In the genomic region with DNA sequence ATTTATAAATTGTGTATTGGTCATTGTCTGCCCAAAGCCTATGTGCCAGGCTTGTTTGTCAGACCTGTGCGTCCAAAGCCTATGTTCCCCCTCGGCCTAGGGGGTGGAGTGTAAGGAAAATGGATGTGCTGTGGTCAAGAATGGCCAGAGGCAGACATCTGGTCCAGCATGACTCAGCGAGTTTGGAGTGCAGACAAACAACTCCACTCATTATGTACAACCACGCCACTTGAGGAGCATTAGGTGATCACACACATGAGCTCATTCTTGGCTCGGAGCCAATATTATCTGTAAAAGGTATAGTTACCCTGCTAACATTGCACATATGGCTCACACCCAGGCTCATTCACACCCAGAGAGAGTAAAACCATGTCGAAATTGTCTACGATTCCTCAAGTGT, we compare ENCODE assay signal across 11 cellular contexts.
DNase-seq lines count a peak whose midpoint lies in the region; ATAC-seq and TF ChIP-seq lines count a peak whose summit lies in the region.
"Had no signal": no experiment of that assay in that cellular context is flagged by ENCODE, and none has a peak within 500 bp of the region (broad histone marks: within the 10 kb centered on the region; RNA-seq: fewer than 3 reads in every experiment).

No MANE protein-coding gene starts in this region.

- no peak for TF ChIP-seq CTCF in hepatocyte (IDR thresholded peaks at IDR 0.05; ENCODE audit: poor library complexity)

- H3K9me2 ChIP-seq in hepatocyte (replicated peaks; ENCODE audit: insufficient read depth), result no peaks in the 10 kb centered on the region

- no peaks in the 10 kb centered on the region for H3K27me3 Mint-ChIP-seq in stimulated activated memory B cell treated with anti-CD40 and anti-IgM and Interleukin-4, amounts not matched to agents 10 μg/mL and 1 μg/mL and 100 μg/mL, for 72 hours

- H3K36me3 ChIP-seq in hepatocyte (replicated peaks; ENCODE audit: insufficient read depth, low read depth), result no peaks in the 10 kb centered on the region
- H3K36me3 ChIP-seq: vagina had no signal

- H3K27ac Mint-ChIP-seq in stimulated activated memory B cell treated with anti-CD40 and anti-IgM and Interleukin-4, amounts not matched to agents 10 μg/mL and 1 μg/mL and 100 μg/mL, for 72 hours, result no peak overlapping the region

- H3K9me3 ChIP-seq in hepatocyte (ENCODE audit: low read depth), result no peaks in the 10 kb centered on the region
- H3K9me3 ChIP-seq: vagina had no signal

- no peaks in the 10 kb centered on the region for H3K36me3 Mint-ChIP-seq in stimulated activated memory B cell treated with anti-CD40 and anti-IgM and Interleukin-4, amounts not matched to agents 10 μg/mL and 1 μg/mL and 100 μg/mL, for 72 hours

- DNase-seq in DMS 273 (lab: John Stamatoyannopoulos, UW; ENCODE audit: unreplicated experiment), result peak; percentile 97
- DNase-seq in NCI-H1092 treated with DMSO at 0.1 percent for 48 hours (lab: John Stamatoyannopoulos, UW), result peak; percentile 83
- DNase-seq in RPMI8226, result peak; percentile 55
- DNase-seq in hepatocyte (ENCODE audit: low spot score), result peak; percentile 71
- DNase-seq in activated T-cell treated with anti-CD3 and anti-CD28 coated beads, Interleukin-2, amount 50 U/mL, for 1 hour, result no peak
- DNase-seq: activated gamma-delta T cell, Right ventricle myocardium superior had no signal

- no peaks in the 10 kb centered on the region for H3K4me1 Mint-ChIP-seq in stimulated activated memory B cell treated with anti-CD40 and anti-IgM and Interleukin-4, amounts not matched to agents 10 μg/mL and 1 μg/mL and 100 μg/mL, for 72 hours

- H3K4me3 Mint-ChIP-seq in stimulated activated memory B cell treated with anti-CD40 and anti-IgM and Interleukin-4, amounts not matched to agents 10 μg/mL and 1 μg/mL and 100 μg/mL, for 72 hours, result no peak overlapping the region

- no peak overlapping the region for H2AFZ ChIP-seq in hepatocyte

- ATAC-seq in HG02885 (IDR thresholded peaks at IDR 0.05; ENCODE audit: poor library complexity, unreplicated experiment) (no peak), HG02678 (IDR thresholded peaks at IDR 0.05; ENCODE audit: unreplicated experiment) (no peak)
- ATAC-seq in stimulated activated memory B cell treated with anti-CD40 and anti-IgM and Interleukin-4, amounts not matched to agents 10 μg/mL and 1 μg/mL and 100 μg/mL, for 72 hours, result no peak

- no peak overlapping the region for H3K4me3 ChIP-seq in hepatocyte
- H3K4me3 ChIP-seq: vagina had no signal

- no peak overlapping the region for H3K4me2 ChIP-seq in hepatocyte

- no peaks in the 10 kb centered on the region for H3K4me1 ChIP-seq in hepatocyte (ENCODE audit: insufficient read depth)
- H3K4me1 ChIP-seq: vagina had no signal

- no peak overlapping the region for H3K27ac ChIP-seq in hepatocyte
- H3K27ac ChIP-seq: vagina had no signal

- no peaks in the 10 kb centered on the region for H3K79me2 ChIP-seq in hepatocyte

- 86% methylated on average over 7 of the region's 7 CpGs for WGBS in hepatocyte (ENCODE audit: low lambda C conversion rate, missing lambda C conversion rate)

- H3K9me3 Mint-ChIP-seq in stimulated activated memory B cell treated with anti-CD40 and anti-IgM and Interleukin-4, amounts not matched to agents 10 μg/mL and 1 μg/mL and 100 μg/mL, for 72 hours, result no peaks in the 10 kb centered on the region

- no peaks in the 10 kb centered on the region for H3K27me3 ChIP-seq in hepatocyte
- H3K27me3 ChIP-seq: vagina had no signal

- no peaks in the 10 kb centered on the region for H4K20me1 ChIP-seq in hepatocyte (ENCODE audit: insufficient read depth, poor library complexity, severe bottlenecking)
